ENCODE assay signal across 4 cellular contexts in genomic region chr9:8889100-8889499, GRCh38.
TF ChIP-seq lines count a peak whose summit lies in the region.

No MANE protein-coding gene starts in this region.

TF ChIP-seq in HepG2, 621 proteins besides CTCF, POLR2A, EP300 and RAD21:
- TF ChIP-seq ZNF766 (CRISPR knock-in tag; IDR thresholded peaks at IDR 0.05; ENCODE audit: borderline replicate concordance): no peak
- TF ChIP-seq ZNF562 (CRISPR knock-in tag; IDR thresholded peaks at IDR 0.05; ENCODE audit: borderline replicate concordance): no peak
- TF ChIP-seq, protein P1, sequence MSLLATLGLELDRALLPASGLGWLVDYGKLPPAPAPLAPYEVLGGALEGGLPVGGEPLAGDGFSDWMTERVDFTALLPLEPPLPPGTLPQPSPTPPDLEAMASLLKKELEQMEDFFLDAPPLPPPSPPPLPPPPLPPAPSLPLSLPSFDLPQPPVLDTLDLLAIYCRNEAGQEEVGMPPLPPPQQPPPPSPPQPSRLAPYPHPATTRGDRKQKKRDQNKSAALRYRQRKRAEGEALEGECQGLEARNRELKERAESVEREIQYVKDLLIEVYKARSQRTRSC (CRISPR knock-in tag; IDR thresholded peaks at IDR 0.05; ENCODE audit: low read depth): no peak
- no peak for TF ChIP-seq GMEB1 (CRISPR knock-in tag; IDR thresholded peaks at IDR 0.05; ENCODE audit: borderline replicate concordance)
- TF ChIP-seq, protein P2, sequence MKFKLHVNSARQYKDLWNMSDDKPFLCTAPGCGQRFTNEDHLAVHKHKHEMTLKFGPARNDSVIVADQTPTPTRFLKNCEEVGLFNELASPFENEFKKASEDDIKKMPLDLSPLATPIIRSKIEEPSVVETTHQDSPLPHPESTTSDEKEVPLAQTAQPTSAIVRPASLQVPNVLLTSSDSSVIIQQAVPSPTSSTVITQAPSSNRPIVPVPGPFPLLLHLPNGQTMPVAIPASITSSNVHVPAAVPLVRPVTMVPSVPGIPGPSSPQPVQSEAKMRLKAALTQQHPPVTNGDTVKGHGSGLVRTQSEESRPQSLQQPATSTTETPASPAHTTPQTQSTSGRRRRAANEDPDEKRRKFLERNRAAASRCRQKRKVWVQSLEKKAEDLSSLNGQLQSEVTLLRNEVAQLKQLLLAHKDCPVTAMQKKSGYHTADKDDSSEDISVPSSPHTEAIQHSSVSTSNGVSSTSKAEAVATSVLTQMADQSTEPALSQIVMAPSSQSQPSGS (CRISPR knock-in tag; IDR thresholded peaks at IDR 0.05): no peak
- peak; percentile 59 for TF ChIP-seq CEBPB (IDR thresholded peaks at IDR 0.05; ENCODE audit: borderline replicate concordance, low read depth, low read length)
- no peak for TF ChIP-seq NFYB (CRISPR knock-in tag; IDR thresholded peaks at IDR 0.05)

TF ChIP-seq in HEK293, 187 proteins besides CTCF, POLR2A, EP300 and RAD21:
- TF ChIP-seq ZNF596 (tag by site-specific recombination; IDR thresholded peaks at IDR 0.05): peak; percentile 87
- no peak for TF ChIP-seq INSM2 (tag by site-specific recombination; IDR thresholded peaks at IDR 0.05)
- TF ChIP-seq PRDM1 (tag by site-specific recombination; IDR thresholded peaks at IDR 0.05): peak; percentile 48; the same call in 1 of the 2 replicates

TF ChIP-seq in IMR-90, 13 proteins besides CTCF, POLR2A, EP300 and RAD21:
- TF ChIP-seq CEBPB (IDR thresholded peaks at IDR 0.05; ENCODE audit: low read depth, low read length) (peak; percentile 75), CHD1 (IDR thresholded peaks at IDR 0.05; ENCODE audit: low read depth, low read length) (no peak), FOS (IDR thresholded peaks at IDR 0.05; ENCODE audit: low read depth, low read length) (no peak)

TF ChIP-seq in H1, 55 proteins besides CTCF, POLR2A, EP300 and RAD21:
- TF ChIP-seq POLR2AphosphoS5 (IDR thresholded peaks at IDR 0.05; ENCODE audit: low read depth, low read length) (no peak), RNF2 (IDR thresholded peaks at IDR 0.05; ENCODE audit: borderline replicate concordance, low read depth, low read length, missing control alignments, poor library complexity, severe bottlenecking) (no peak), SIN3A (conservative IDR thresholded peaks at IDR 0.05 in 1 of 2, IDR thresholded peaks at IDR 0.05 in 1 of 2; ENCODE audit: low read depth in 1 of 2, low read length in 2 of 2) (no peak), EGR1 (IDR thresholded peaks at IDR 0.05; ENCODE audit: borderline replicate concordance, low read depth, low read length) (no peak), CEBPB (IDR thresholded peaks at IDR 0.05; ENCODE audit: low read depth, low read length) (peak; percentile 78; the same call in 1 of the 2 replicates), SAP30 (IDR thresholded peaks at IDR 0.05; ENCODE audit: insufficient read depth, insufficient replicate concordance, low read length) (no peak), JUND (IDR thresholded peaks at IDR 0.05; ENCODE audit: low read length) (no peak)
